ENCODE assay signal across 11 cellular contexts in the genomic region with DNA sequence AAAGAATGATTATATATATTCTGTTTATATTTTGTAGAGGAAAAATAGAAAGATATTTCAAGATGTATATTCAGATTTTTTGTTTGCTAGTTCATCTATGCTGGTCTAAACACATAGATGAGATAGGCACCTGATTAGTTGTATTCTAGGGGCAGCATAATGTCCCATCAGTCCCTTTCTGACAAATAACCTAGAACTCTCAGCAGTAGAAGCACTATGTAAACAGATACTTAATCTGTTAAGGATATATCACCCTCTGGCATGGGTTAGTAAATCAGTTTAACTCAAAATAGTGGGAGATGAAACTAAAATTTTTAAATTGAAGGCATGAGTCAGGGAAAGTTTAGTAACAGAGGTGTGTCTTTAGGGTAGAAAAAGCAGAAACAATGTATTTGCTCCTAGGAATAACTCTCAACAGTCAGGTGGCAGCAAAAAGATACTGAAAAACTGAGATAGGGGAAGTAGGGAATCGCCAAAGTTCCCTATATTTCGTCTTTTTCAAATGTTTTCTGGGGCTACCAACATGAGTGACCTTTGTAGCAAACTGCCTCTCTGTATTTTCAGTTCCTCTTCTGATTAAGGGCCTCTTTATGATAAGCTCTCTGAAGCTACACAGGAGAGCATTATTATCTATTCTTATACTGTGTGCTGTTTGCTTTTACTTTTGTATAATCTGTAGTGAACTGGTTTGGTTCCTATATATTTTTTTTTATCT. TPM values are rescaled to one million over a fixed set of nuclear protein-coding genes. Genes with fewer than 3 reads are reported as not detected.
DNase-seq lines count a peak whose midpoint lies in the region; ATAC-seq and TF ChIP-seq lines count a peak whose summit lies in the region.
"Had no signal": no experiment of that assay in that cellular context is flagged by ENCODE, and none has a peak within 500 bp of the region (broad histone marks: within the 10 kb centered on the region; RNA-seq: fewer than 3 reads in every experiment).

No MANE protein-coding gene starts in this region.

- no peak overlapping the region for H2AFZ ChIP-seq in OCI-LY3 (ENCODE audit: low read depth, low read length)

- H3K4me1 ChIP-seq in OCI-LY3 (ENCODE audit: low read length), result peaks cover 43% of the 10 kb centered on the region

- TF ChIP-seq CTCF in GM12864 (IDR thresholded peaks at IDR 0.05; ENCODE audit: low read depth, low read length, missing control alignments) (no peak), OCI-LY3 (IDR thresholded peaks at IDR 0.05; ENCODE audit: low read depth, low read length) (no peak)

- ATAC-seq in GM19452 (IDR thresholded peaks at IDR 0.05; ENCODE audit: unreplicated experiment), result peak; percentile 90
- ATAC-seq in HG03060 (IDR thresholded peaks at IDR 0.05; ENCODE audit: low read depth, unreplicated experiment), result peak; percentile 92

- H4K20me1 ChIP-seq in OCI-LY3 (ENCODE audit: insufficient read depth, low read length), result no peaks in the 10 kb centered on the region

- H3K27me3 ChIP-seq in OCI-LY3 (ENCODE audit: low read depth, low read length) (no peaks in the 10 kb centered on the region), MG63 (no peaks in the 10 kb centered on the region)

- H3K9ac ChIP-seq in OCI-LY3 (ENCODE audit: low read length), result peak overlapping the region; percentile 74

- peak overlapping the region; percentile 91 for H3K4me2 ChIP-seq in OCI-LY3 (ENCODE audit: low read length)

- H3K4me3 ChIP-seq in GM12864 (ENCODE audit: low read depth, low read length), result no peak overlapping the region
- H3K4me3 ChIP-seq in OCI-LY3 (ENCODE audit: low read length), result peak overlapping the region; percentile 69
- no peak overlapping the region for H3K4me3 ChIP-seq in MG63

- no peaks in the 10 kb centered on the region for H3K79me2 ChIP-seq in OCI-LY3 (ENCODE audit: low read length)

- DNase-seq in GM12864 (ENCODE audit: low read depth) (peak; percentile 42), HCEC 1CT (no peak), hepatic stellate cell (ENCODE audit: low spot score) (no peak), MG63 (no peak), NCI-H1048 (lab: John Stamatoyannopoulos, UW) (no peak)
- DNase-seq: CD4-positive, CD25-positive, alpha-beta regulatory T cell; NCI-H524 had no signal

- H3K36me3 ChIP-seq in OCI-LY3 (replicated peaks; ENCODE audit: low read depth, low read length) (peaks cover 10% of the 10 kb centered on the region), MG63 (no peaks in the 10 kb centered on the region)

- H3K9me3 ChIP-seq in OCI-LY3 (ENCODE audit: insufficient read depth, low read length) (no peaks in the 10 kb centered on the region), MG63 (no peaks in the 10 kb centered on the region)

- H3K27ac ChIP-seq in OCI-LY3 (ENCODE audit: low read length), result peak overlapping the region; percentile 95

RNA-seq across cellular contexts. Expression of a gene that starts 5.7 kb away (rescaled TPM):
- 0.07 and 0.53 TPM in 2 replicates for total RNA-seq in MG63 (2014; rRNA removed; shearing (Covaris generic); ENCODE audit: low replicate concordance)
- total RNA-seq: activated CD8-positive, alpha-beta memory T cell treated with anti-CD3 and anti-CD28 coated beads for 36 hours; CD4-positive, CD25-positive, alpha-beta regulatory T cell had no signal
